12 cellular contexts compared by ENCODE assay signal in the genomic region with DNA sequence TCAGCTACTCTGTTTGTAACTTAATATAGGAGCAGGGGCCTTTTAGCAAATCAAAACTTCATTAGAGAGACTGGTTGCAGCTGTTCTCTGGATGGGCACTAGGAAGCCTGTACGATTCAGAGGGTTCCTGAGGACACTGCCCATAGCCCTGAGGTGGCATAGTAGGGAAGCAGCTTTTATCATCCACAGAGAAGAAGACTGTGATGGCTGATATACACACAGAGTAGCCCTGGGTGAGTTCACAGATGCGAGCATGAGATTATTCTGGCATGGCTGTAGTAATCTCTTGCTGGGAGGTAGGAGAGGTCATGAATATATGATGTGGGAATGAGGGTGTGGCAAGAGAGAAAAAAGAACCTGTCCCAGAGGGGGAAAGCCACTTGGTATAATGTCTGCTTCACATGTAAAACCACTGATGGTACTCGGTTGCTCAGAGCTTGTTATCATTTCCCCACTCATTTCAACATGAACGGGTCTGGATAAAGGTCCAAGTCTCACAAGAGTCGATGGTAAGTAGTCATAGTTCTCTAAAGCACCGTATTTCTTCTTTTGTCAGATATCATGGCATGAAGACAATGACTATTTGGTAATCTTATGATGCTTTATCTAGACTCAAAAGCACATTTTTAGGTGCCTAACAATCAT. TPM values are rescaled to one million over a fixed set of nuclear protein-coding genes. Genes with fewer than 3 reads are reported as not detected.
DNase-seq lines count a peak whose midpoint lies in the region; ATAC-seq and TF ChIP-seq lines count a peak whose summit lies in the region.
"Had no signal": no experiment of that assay in that cellular context is flagged by ENCODE, and none has a peak within 500 bp of the region (broad histone marks: within the 10 kb centered on the region; RNA-seq: fewer than 3 reads in every experiment).

No MANE protein-coding gene starts in this region.

- ATAC-seq in left ventricle myocardium superior, result peak; percentile 5
- ATAC-seq in effector memory CD8-positive, alpha-beta T cell (replicated peaks), result no peak
- ATAC-seq in upper lobe of right lung, result no peak
- ATAC-seq in HG02623 (IDR thresholded peaks at IDR 0.05; ENCODE audit: unreplicated experiment), result no peak
- ATAC-seq: activated T-cell treated with anti-CD3 and anti-CD28 coated beads, Interleukin-2, amount 50 U/mL, for 72 hours had no signal

- H3K27me3 ChIP-seq in upper lobe of right lung (no peaks in the 10 kb centered on the region), brain microvascular endothelial cell (replicated peaks) (no peaks in the 10 kb centered on the region)
- H3K27me3 ChIP-seq: BLaER1 treated with 17β-estradiol and CSF1 and Interleukin-3, amounts not matched to agents 10 nM and 100 nM had no signal

- DNase-seq in left ventricle myocardium superior (no peak), cardiac septum (ENCODE audit: low spot score) (no peak), upper lobe of right lung (no peak), COR-L47 (lab: John Stamatoyannopoulos, UW) (no peak), brain microvascular endothelial cell (no peak)
- no peak for DNase-seq in effector memory CD8-positive, alpha-beta T cell
- DNase-seq: activated T-cell treated with anti-CD3 and anti-CD28 coated beads, Interleukin-2, amount 50 U/mL, for 72 hours; effector memory CD4-positive, alpha-beta T cell; Karpas-422 had no signal

- in situ Hi-C loops in brain microvascular endothelial cell (cut with HindIII; ENCODE audit: low pct_ligation_motif_present, low sequenced_read_pairs), result loop anchor here (25.0 kb wide), 1 partner anchor 174 kb away; the partner anchor contains the start of gene TAOK3

- H3K4me3 ChIP-seq in upper lobe of right lung (peak overlapping the region; percentile 37), brain microvascular endothelial cell (ENCODE audit: low read depth, low read length) (no peak overlapping the region)
- H3K4me3 ChIP-seq: BLaER1 treated with 17β-estradiol and CSF1 and Interleukin-3, amounts not matched to agents 10 nM and 100 nM had no signal

- TF ChIP-seq CTCF in nephron (IDR thresholded peaks at IDR 0.05; ENCODE audit: unreplicated experiment in 3 of 3) (no peak), upper lobe of right lung (IDR thresholded peaks at IDR 0.05) (no peak), brain microvascular endothelial cell (IDR thresholded peaks at IDR 0.05; ENCODE audit: low read depth, low read length, missing control alignments) (no peak)

- H3K27ac ChIP-seq in upper lobe of right lung (peak overlapping the region; percentile 4), brain microvascular endothelial cell (no peak overlapping the region)
- H3K27ac ChIP-seq: BLaER1 treated with 17β-estradiol and CSF1 and Interleukin-3, amounts not matched to agents 10 nM and 100 nM had no signal

- H3K4me1 Mint-ChIP-seq in effector memory CD8-positive, alpha-beta T cell (ENCODE audit: low read depth in 2 of 2), result peaks cover 6 to 30% of the 10 kb centered on the region in 2 donors
- peaks cover 67% of the 10 kb centered on the region for H3K4me1 Mint-ChIP-seq in nephron

- peak overlapping the region; percentile 39 to 69 for H3K27ac Mint-ChIP-seq in effector memory CD8-positive, alpha-beta T cell
- H3K27ac Mint-ChIP-seq in nephron, result peak overlapping the region; percentile 99
- H3K27ac Mint-ChIP-seq: activated T-cell treated with anti-CD3 and anti-CD28 coated beads, Interleukin-2, amount 50 U/mL, for 72 hours had no signal

- H3K27me3 Mint-ChIP-seq in effector memory CD8-positive, alpha-beta T cell, result no peaks in the 10 kb centered on the region
- H3K27me3 Mint-ChIP-seq in nephron (ENCODE audit: low read depth), result no peaks in the 10 kb centered on the region

- peaks cover 6% of the 10 kb centered on the region for H3K36me3 ChIP-seq in upper lobe of right lung
- H3K36me3 ChIP-seq in brain microvascular endothelial cell (replicated peaks), result no peaks in the 10 kb centered on the region

- intact Hi-C loops in left ventricle myocardium superior (cut with micrococcal nuclease) (no loop called here), cardiac septum (cut with DNase I) (loop anchor here (2.0 kb wide), 1 partner anchor 185 kb away; the partner anchor contains the start of gene TAOK3), upper lobe of right lung (cut with DNase I) (no loop called here)

- H3K4me1 ChIP-seq in upper lobe of right lung, result peaks cover under 1% of the 10 kb centered on the region

- peaks cover 26% of the 10 kb centered on the region for H3K36me3 Mint-ChIP-seq in effector memory CD8-positive, alpha-beta T cell (ENCODE audit: insufficient read depth)
- H3K36me3 Mint-ChIP-seq in nephron (ENCODE audit: low read depth), result no peaks in the 10 kb centered on the region

- H3K9me3 ChIP-seq in upper lobe of right lung, result no peaks in the 10 kb centered on the region
- H3K9me3 ChIP-seq: BLaER1 treated with 17β-estradiol and CSF1 and Interleukin-3, amounts not matched to agents 10 nM and 100 nM had no signal

- no peaks in the 10 kb centered on the region for H3K9me3 Mint-ChIP-seq in effector memory CD8-positive, alpha-beta T cell
- H3K9me3 Mint-ChIP-seq in nephron, result no peaks in the 10 kb centered on the region
- H3K9me3 Mint-ChIP-seq: activated T-cell treated with anti-CD3 and anti-CD28 coated beads, Interleukin-2, amount 50 U/mL, for 72 hours had no signal

- no peak overlapping the region for H3K4me3 Mint-ChIP-seq in effector memory CD8-positive, alpha-beta T cell
- peak overlapping the region; percentile 81 to 92 (median 84) for H3K4me3 Mint-ChIP-seq in nephron
- H3K4me3 Mint-ChIP-seq: activated T-cell treated with anti-CD3 and anti-CD28 coated beads, Interleukin-2, amount 50 U/mL, for 72 hours had no signal

RNA-seq across cellular contexts. Expression of gene PEBP1, which starts 51.9 kb away (rescaled TPM):
- total RNA-seq in left ventricle myocardium superior (500 TPM), cardiac septum (344 TPM), upper lobe of right lung (223 TPM)

Comparison
In these comparisons a context has a peak if more than half of its experiments do, and no peak if none do; other contexts are left out.
1. H3K4me3 Mint-ChIP-seq: peak in nephron (3 of 3); none in effector memory CD8-positive, alpha-beta T cell (0 of 2).